In genomic region chr12:110124184-110124995, GRCh38 we compare ENCODE assay signal across 8 cellular contexts. TPM values are rescaled to one million over a fixed set of nuclear protein-coding genes. Genes with fewer than 3 reads are reported as not detected.
DNase-seq lines count a peak whose midpoint lies in the region; ATAC-seq and TF ChIP-seq lines count a peak whose summit lies in the region.

TSS of gene IFT81 (plus strand) at chr12:110124357. CDS start at chr12:110127381, 3,024 bp downstream.

- H3K9me3 ChIP-seq in thoracic aorta, result no peaks in the 10 kb centered on the region

- TF ChIP-seq CTCF in osteocyte (IDR thresholded peaks at IDR 0.05), result no peak
- TF ChIP-seq CTCF in thoracic aorta (IDR thresholded peaks at IDR 0.05), result no peak

- peak within 1 kb of the TSS; percentile 92 for H3K4me3 ChIP-seq in thoracic aorta

- H3K27ac ChIP-seq in thoracic aorta, result peak within 1 kb of the TSS; percentile 81 to 93

- intact Hi-C loops in head of caudate nucleus (cut with DNase I), result loop anchor here (5.0 kb wide), 1 partner anchor 158 kb away; the partner anchor contains the start of gene ATP2A2

- ATAC-seq in HG02610 (IDR thresholded peaks at IDR 0.05; ENCODE audit: unreplicated experiment), result peak; percentile 80
- peak; percentile 95 for ATAC-seq in thoracic aorta (ENCODE audit: insufficient number of reproducible peaks, low FRiP score, low read depth)

- H3K9me3 Mint-ChIP-seq in activated naive CD8-positive, alpha-beta T cell treated with anti-CD3 and anti-CD28 coated beads for 36 hours, result no peaks in the 10 kb centered on the region
- no peaks in the 10 kb centered on the region for H3K9me3 Mint-ChIP-seq in osteocyte (ENCODE audit: unreplicated experiment)

- H3K27me3 ChIP-seq in thoracic aorta (replicated peaks; ENCODE audit: insufficient read depth), result no peaks in the 10 kb centered on the region

- H3K4me1 ChIP-seq in thoracic aorta (ENCODE audit: control insufficient read depth in 1 of 2, low read depth in 2 of 2), result peaks cover 14 to 35% of the 10 kb centered on the region in 2 donors

- no peaks in the 10 kb centered on the region for H3K36me3 Mint-ChIP-seq in activated naive CD8-positive, alpha-beta T cell treated with anti-CD3 and anti-CD28 coated beads for 36 hours
- H3K36me3 Mint-ChIP-seq in osteocyte (ENCODE audit: unreplicated experiment), result peaks cover 6% of the 10 kb centered on the region

- H3K27ac Mint-ChIP-seq in activated naive CD8-positive, alpha-beta T cell treated with anti-CD3 and anti-CD28 coated beads for 36 hours, result peak within 1 kb of the TSS; percentile 82
- peak within 1 kb of the TSS; percentile 93 for H3K27ac Mint-ChIP-seq in osteocyte (ENCODE audit: unreplicated experiment)

- H3K36me3 ChIP-seq in thoracic aorta, result no peaks in the 10 kb centered on the region

- peak; percentile 45 for DNase-seq in GF-D8 (lab: John Stamatoyannopoulos, UW)
- peak; percentile 91 for DNase-seq in NCI-H1105 treated with DMSO at 0.1 percent for 48 hours (lab: John Stamatoyannopoulos, UW)
- DNase-seq in SKM-1 treated with dmso at 0.1 percent for 144 hours (lab: John Stamatoyannopoulos, UW; ENCODE audit: unreplicated experiment), result peak; percentile 53
- peak; percentile 93 for DNase-seq in activated naive CD8-positive, alpha-beta T cell treated with anti-CD3 and anti-CD28 coated beads for 36 hours
- peak; percentile 85 to 99 (median 97) for DNase-seq in head of caudate nucleus
- peak; percentile 98 for DNase-seq in osteocyte (ENCODE audit: extremely low spot score, unreplicated experiment)
- peak; percentile 81 for DNase-seq in thoracic aorta (ENCODE audit: low spot score)

- H3K4me1 Mint-ChIP-seq in activated naive CD8-positive, alpha-beta T cell treated with anti-CD3 and anti-CD28 coated beads for 36 hours, result peaks cover 12% of the 10 kb centered on the region
- peaks cover 18% of the 10 kb centered on the region for H3K4me1 Mint-ChIP-seq in osteocyte (ENCODE audit: unreplicated experiment)

- peaks cover 4% of the 10 kb centered on the region for H3K27me3 Mint-ChIP-seq in activated naive CD8-positive, alpha-beta T cell treated with anti-CD3 and anti-CD28 coated beads for 36 hours
- H3K27me3 Mint-ChIP-seq in osteocyte (ENCODE audit: unreplicated experiment), result peaks cover 8% of the 10 kb centered on the region

- H3K4me3 Mint-ChIP-seq in activated naive CD8-positive, alpha-beta T cell treated with anti-CD3 and anti-CD28 coated beads for 36 hours, result peak within 1 kb of the TSS; percentile 92
- H3K4me3 Mint-ChIP-seq in osteocyte (ENCODE audit: unreplicated experiment), result peak within 1 kb of the TSS; percentile 90

RNA-seq across cellular contexts. Expression of gene IFT81, which starts in this region (rescaled TPM):
- 1 to 10 TPM; 3.1 to 3.4 TPM for total RNA-seq in activated naive CD8-positive, alpha-beta T cell treated with anti-CD3 and anti-CD28 coated beads for 36 hours
- total RNA-seq in osteocyte, result 13.1 TPM in 2 replicates
- total RNA-seq in thoracic aorta, result 10 to 100 TPM in 1 of 2 donors, 1 to 10 TPM in 1; 9.3 to 17.4 TPM

Comparison
In these comparisons a context has a peak if more than half of its experiments do, and no peak if none do; other contexts are left out.
1. Peak in every context shown above with its lines: DNase-seq, ATAC-seq, H3K4me3 ChIP-seq and H3K27ac ChIP-seq.
2. DNase-seq: peak in every context shown above with its lines; median percentile 98 in osteocyte; 97 in head of caudate nucleus; 93 in activated naive CD8-positive, alpha-beta T cell treated with anti-CD3 and anti-CD28 coated beads for 36 hours; 91 in NCI-H1105 treated with DMSO at 0.1 percent for 48 hours; 81 in thoracic aorta; 53 in SKM-1 treated with dmso at 0.1 percent for 144 hours; 45 in GF-D8.